Comparison of ENCODE assay signal across 12 cellular contexts in the genomic region with DNA sequence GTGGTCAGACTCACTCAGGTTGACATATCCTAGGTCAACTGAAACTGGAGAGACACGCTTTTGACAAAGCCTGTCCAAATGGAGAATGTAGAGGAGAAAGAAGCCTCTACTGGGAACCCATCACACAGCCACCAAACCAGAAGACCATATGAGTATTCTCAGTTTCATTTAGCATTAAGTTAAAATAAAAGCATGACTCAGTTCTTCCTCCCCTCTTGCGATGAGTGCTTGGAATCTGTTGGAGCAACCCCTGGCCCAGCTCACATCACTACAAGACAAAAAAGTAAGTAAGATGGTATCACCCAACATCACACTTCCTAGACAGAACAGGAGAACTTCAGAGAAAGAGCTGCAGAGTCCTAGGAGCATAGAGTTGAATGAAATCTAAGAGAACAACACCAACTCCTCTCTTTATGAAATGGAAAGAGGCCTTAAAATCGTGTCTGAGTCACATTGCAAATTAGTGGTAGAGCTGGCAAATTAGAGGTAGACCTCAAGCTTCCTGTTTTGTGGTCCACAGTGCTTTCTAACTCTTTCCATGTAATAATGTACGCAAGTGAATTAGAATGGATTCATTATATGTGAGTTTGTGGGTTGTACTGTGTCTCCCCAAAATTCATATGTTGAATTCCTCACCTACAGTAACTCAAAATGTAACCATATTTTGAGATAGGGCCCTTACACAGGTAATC. TPM values are rescaled to one million over a fixed set of nuclear protein-coding genes. Genes with fewer than 3 reads are reported as not detected.
DNase-seq lines count a peak whose midpoint lies in the region; ATAC-seq, FAIRE-seq and TF ChIP-seq lines count a peak whose summit lies in the region.
"Had no signal": no experiment of that assay in that cellular context is flagged by ENCODE, and none has a peak within 500 bp of the region (broad histone marks: within the 10 kb centered on the region; RNA-seq: fewer than 3 reads in every experiment).

No MANE protein-coding gene starts in this region.

- FAIRE-seq in urothelium cell line (lab: Jason Lieb, UNC) = no peak
- FAIRE-seq: GM12892 had no signal

- peaks cover 1% of the 10 kb centered on the region for H3K27me3 ChIP-seq in GM06990 (replicated peaks; ENCODE audit: control insufficient read depth, insufficient read depth, low read length)
- H3K27me3 ChIP-seq in MG63 = no peaks in the 10 kb centered on the region
- H3K27me3 ChIP-seq: upper lobe of right lung had no signal

- H3K4me3 ChIP-seq in GM06990 (replicated peaks; ENCODE audit: low read depth, low read length) (no peak overlapping the region), MG63 (no peak overlapping the region)
- H3K4me3 ChIP-seq: upper lobe of right lung had no signal

- no peaks in the 10 kb centered on the region for H3K9me3 ChIP-seq in MG63
- H3K9me3 ChIP-seq: upper lobe of right lung had no signal

- H3K36me3 ChIP-seq in GM06990 (ENCODE audit: control insufficient read depth, insufficient read depth, low read length) (no peaks in the 10 kb centered on the region), MG63 (no peaks in the 10 kb centered on the region)
- H3K36me3 ChIP-seq: upper lobe of right lung had no signal

- TF ChIP-seq CTCF in GM06990 (IDR thresholded peaks at IDR 0.05; ENCODE audit: insufficient read depth, low read length, poor library complexity, severe bottlenecking) = no peak
- no peak for TF ChIP-seq CTCF in omental fat pad (IDR thresholded peaks at IDR 0.05)

- peak; percentile 35 for DNase-seq in GM06990 (ENCODE audit: extremely low read depth, insufficient read length)
- DNase-seq in M059J (ENCODE audit: low read depth) = peak; percentile 7
- DNase-seq in omental fat pad (ENCODE audit: low spot score) = no peak
- no peak for DNase-seq in MG63
- DNase-seq in CD1c-positive myeloid dendritic cell (ENCODE audit: extremely low spot score) = no peak
- DNase-seq in urothelium cell line (ENCODE audit: low spot score) = no peak
- DNase-seq: CD4-positive, alpha-beta T cell; stimulated activated CD4-positive, alpha-beta T cell treated with anti-CD3 and anti-CD28 coated beads, Interleukin-4, amount 100 ng/mL, for 4 hours; upper lobe of right lung had no signal

- ATAC-seq in GM18909 (IDR thresholded peaks at IDR 0.05; ENCODE audit: poor library complexity, unreplicated experiment) (peak; percentile 80), HG02852 (IDR thresholded peaks at IDR 0.05; ENCODE audit: unreplicated experiment) (peak; percentile 75), omental fat pad (ENCODE audit: low FRiP score) (no peak)
- ATAC-seq: upper lobe of right lung had no signal

RNA-seq across cellular contexts. Expression of a gene that starts 51.2 kb away (rescaled TPM):
- 4.6 and 6.6 TPM in 2 replicates for total RNA-seq in M059J (2014; rRNA removed; shearing (Covaris generic))
- total RNA-seq in omental fat pad = 1 to 10 TPM; 2.4 to 9.3 (median 2.9) TPM
- 0.03 and 0.35 TPM in 2 replicates for total RNA-seq in MG63 (2014; rRNA removed; shearing (Covaris generic); ENCODE audit: low replicate concordance)
- total RNA-seq: CD4-positive, alpha-beta T cell had no signal

Comparison
In these comparisons a context has a peak if more than half of its experiments do, and no peak if none do; other contexts are left out.
1. DNase-seq: peak in GM06990 (single experiment) and M059J (single experiment); none in omental fat pad (single experiment), MG63 (single experiment), CD1c-positive myeloid dendritic cell (single experiment) and urothelium cell line (single experiment).